16 cellular contexts compared by ENCODE assay signal in the genomic region with DNA sequence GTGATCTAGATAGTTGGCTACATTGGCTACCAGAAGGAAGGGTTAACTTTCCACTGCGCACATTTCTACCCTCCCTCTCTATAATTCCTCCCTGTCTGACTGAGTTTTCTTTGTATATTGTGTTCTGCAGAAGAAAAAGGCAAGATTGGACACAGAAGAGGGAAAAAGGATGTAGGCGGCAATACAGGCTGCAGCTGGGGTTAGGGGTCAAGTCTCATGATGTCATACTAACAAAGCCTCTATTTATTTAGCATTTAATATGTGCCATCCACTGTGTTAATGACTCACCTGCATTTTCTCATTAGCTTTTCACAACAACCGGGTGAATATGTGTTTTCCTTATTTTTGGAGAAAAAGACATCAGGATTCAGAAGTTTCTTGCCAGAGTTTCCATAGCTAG. TPM values are rescaled to one million over a fixed set of nuclear protein-coding genes. Genes with fewer than 3 reads are reported as not detected.
DNase-seq lines count a peak whose midpoint lies in the region; ATAC-seq and TF ChIP-seq lines count a peak whose summit lies in the region.
"Had no signal": no experiment of that assay in that cellular context is flagged by ENCODE, and none has a peak within 500 bp of the region (broad histone marks: within the 10 kb centered on the region; RNA-seq: fewer than 3 reads in every experiment).

No MANE protein-coding gene starts in this region.

- H3K27me3 ChIP-seq in Caco-2 (replicated peaks; ENCODE audit: control insufficient read depth, insufficient read depth, low read length): no peaks in the 10 kb centered on the region
- peaks cover 0 to 2% of the 10 kb centered on the region in 2 donors for H3K27me3 ChIP-seq in esophagus (ENCODE audit: control insufficient read depth in 1 of 2, insufficient read depth in 2 of 2, low read length in 2 of 2)

- H3K4me3 Mint-ChIP-seq in Caco-2 (ENCODE audit: unreplicated experiment) (peak overlapping the region; percentile 67), progenitor cell of endocrine pancreas (ENCODE audit: low read depth) (peak overlapping the region; percentile 72), osteocyte (ENCODE audit: unreplicated experiment) (no peak overlapping the region)
- no peak overlapping the region for H3K4me3 Mint-ChIP-seq in stimulated activated naive B cell treated with anti-CD40 and anti-IgM and Interleukin-4, amounts not matched to agents 10 μg/mL and 1 μg/mL and 100 μg/mL, for 72 hours

- H3K36me3 ChIP-seq in Caco-2 (ENCODE audit: control insufficient read depth, insufficient read depth, low read length) (no peaks in the 10 kb centered on the region; the same call in 1 of the 2 replicates), esophagus (ENCODE audit: control insufficient read depth in 2 of 2, insufficient read depth in 2 of 2, low read length in 1 of 2) (no peaks in the 10 kb centered on the region)

- peaks cover 45% of the 10 kb centered on the region for H3K4me1 Mint-ChIP-seq in Caco-2 (ENCODE audit: low read depth, unreplicated experiment)
- H3K4me1 Mint-ChIP-seq in progenitor cell of endocrine pancreas (ENCODE audit: low read depth): peaks cover 60% of the 10 kb centered on the region
- peaks cover 15% of the 10 kb centered on the region for H3K4me1 Mint-ChIP-seq in osteocyte (ENCODE audit: unreplicated experiment)
- peaks cover 8 to 13% of the 10 kb centered on the region in 2 donors for H3K4me1 Mint-ChIP-seq in stimulated activated naive B cell treated with anti-CD40 and anti-IgM and Interleukin-4, amounts not matched to agents 10 μg/mL and 1 μg/mL and 100 μg/mL, for 72 hours

- H3K27me3 Mint-ChIP-seq in Caco-2 (ENCODE audit: insufficient read depth, unreplicated experiment): no peaks in the 10 kb centered on the region
- H3K27me3 Mint-ChIP-seq in progenitor cell of endocrine pancreas: peaks cover 17% of the 10 kb centered on the region
- H3K27me3 Mint-ChIP-seq in osteocyte (ENCODE audit: unreplicated experiment): peaks cover 16% of the 10 kb centered on the region
- peaks cover 32 to 58% of the 10 kb centered on the region in 2 donors for H3K27me3 Mint-ChIP-seq in stimulated activated naive B cell treated with anti-CD40 and anti-IgM and Interleukin-4, amounts not matched to agents 10 μg/mL and 1 μg/mL and 100 μg/mL, for 72 hours

- CTCF ChIA-PET in Caco-2 (lab: Charles Lee): interaction anchor here (0.8 to 1.3 kb wide), 2 partner anchors 28 to 43 kb away, joined by 3 read pairs; no protein-coding TSS in a partner anchor

- H3K9me3 Mint-ChIP-seq in Caco-2 (ENCODE audit: unreplicated experiment) (no peaks in the 10 kb centered on the region), progenitor cell of endocrine pancreas (ENCODE audit: low read depth) (no peaks in the 10 kb centered on the region), osteocyte (ENCODE audit: unreplicated experiment) (no peaks in the 10 kb centered on the region)
- no peaks in the 10 kb centered on the region for H3K9me3 Mint-ChIP-seq in stimulated activated naive B cell treated with anti-CD40 and anti-IgM and Interleukin-4, amounts not matched to agents 10 μg/mL and 1 μg/mL and 100 μg/mL, for 72 hours
- H3K9me3 Mint-ChIP-seq: activated naive CD4-positive, alpha-beta T cell treated with anti-CD3 and anti-CD28 coated beads, Interleukin-2, amount 50 U/mL, for 72 hours had no signal

- H3K27ac ChIP-seq in esophagus (ENCODE audit: low read depth in 2 of 2, low read length in 1 of 2): peak overlapping the region; percentile 32 to 47
- H3K27ac ChIP-seq: HL-60 had no signal

- WGBS in esophagus, 2 donors: 48 to 55% methylated on average over 3 of the region's 3 CpGs

- H3K27ac Mint-ChIP-seq in Caco-2 (ENCODE audit: unreplicated experiment) (no peak overlapping the region), progenitor cell of endocrine pancreas (peak overlapping the region; percentile 53), osteocyte (ENCODE audit: unreplicated experiment) (no peak overlapping the region)
- H3K27ac Mint-ChIP-seq in stimulated activated naive B cell treated with anti-CD40 and anti-IgM and Interleukin-4, amounts not matched to agents 10 μg/mL and 1 μg/mL and 100 μg/mL, for 72 hours: no peak overlapping the region
- H3K27ac Mint-ChIP-seq: activated naive CD4-positive, alpha-beta T cell treated with anti-CD3 and anti-CD28 coated beads, Interleukin-2, amount 50 U/mL, for 72 hours had no signal

- H3K36me3 Mint-ChIP-seq in Caco-2 (ENCODE audit: insufficient read depth, unreplicated experiment) (peaks cover 16% of the 10 kb centered on the region), progenitor cell of endocrine pancreas (ENCODE audit: insufficient read depth) (no peaks in the 10 kb centered on the region), osteocyte (ENCODE audit: unreplicated experiment) (no peaks in the 10 kb centered on the region)
- peaks cover 0 to 2% of the 10 kb centered on the region in 2 donors for H3K36me3 Mint-ChIP-seq in stimulated activated naive B cell treated with anti-CD40 and anti-IgM and Interleukin-4, amounts not matched to agents 10 μg/mL and 1 μg/mL and 100 μg/mL, for 72 hours
- H3K36me3 Mint-ChIP-seq: activated naive CD4-positive, alpha-beta T cell treated with anti-CD3 and anti-CD28 coated beads, Interleukin-2, amount 50 U/mL, for 72 hours had no signal

- H3K4me3 ChIP-seq in Caco-2 (ENCODE audit: low read depth, low read length) (no peak overlapping the region), esophagus (ENCODE audit: low read depth in 1 of 2, low read length in 2 of 2) (peak overlapping the region; percentile 9 to 77)

- H3K4me1 ChIP-seq in Caco-2 (peaks cover 66% of the 10 kb centered on the region), esophagus (ENCODE audit: control insufficient read depth in 2 of 2, insufficient read depth in 2 of 2, low read length in 1 of 2) (peaks cover 9% of the 10 kb centered on the region in 2 donors)

- no peaks in the 10 kb centered on the region for H3K9me3 ChIP-seq in Caco-2
- H3K9me3 ChIP-seq in esophagus (ENCODE audit: control insufficient read depth in 2 of 2, insufficient read depth in 1 of 2, low read depth in 1 of 2, low read length in 1 of 2): no peaks in the 10 kb centered on the region
- H3K9me3 ChIP-seq: SK-N-SH had no signal

- no peak for ATAC-seq in stimulated activated naive B cell treated with anti-CD40 and anti-IgM and Interleukin-4, amounts not matched to agents 10 μg/mL and 1 μg/mL and 100 μg/mL, for 72 hours (replicated peaks)
- ATAC-seq: activated naive CD4-positive, alpha-beta T cell treated with anti-CD3 and anti-CD28 coated beads, Interleukin-2, amount 50 U/mL, for 72 hours had no signal

- intact Hi-C loops in Caco-2 (cut with micrococcal nuclease; ENCODE audit: unreplicated experiment): loop anchor here (5.0 kb wide), 2 partner anchors 44 to 524 kb away; no protein-coding TSS in a partner anchor

- no peak for DNase-seq in Caco-2
- peak; percentile 19 for DNase-seq in SHP77 treated with DMSO at 0.1 percent for 48 hours (lab: John Stamatoyannopoulos, UW)
- DNase-seq in progenitor cell of endocrine pancreas (ENCODE audit: low spot score, unreplicated experiment): no peak
- no peak for DNase-seq in NOMO-1 treated with dmso at 0.1 percent for 144 hours (lab: John Stamatoyannopoulos, UW; ENCODE audit: unreplicated experiment)
- no peak for DNase-seq in osteocyte (ENCODE audit: extremely low spot score, unreplicated experiment)
- no peak for DNase-seq in NCI-H1105 treated with DMSO at 0.1 percent for 48 hours (lab: John Stamatoyannopoulos, UW)
- no peak for DNase-seq in stimulated activated naive B cell treated with anti-CD40 and anti-IgM and Interleukin-4, amounts not matched to agents 10 μg/mL and 1 μg/mL and 100 μg/mL, for 72 hours
- DNase-seq: AML-193; cerebellar nuclear complex; SK-N-SH; stimulated activated CD4-positive, alpha-beta T cell treated with anti-CD3 and anti-CD28 coated beads, Interleukin-2, amount 100 ng/mL, for 48 hours had no signal

- TF ChIP-seq CTCF in Caco-2 (IDR thresholded peaks at IDR 0.05; ENCODE audit: insufficient read depth in 1 of 2, low read depth in 1 of 2, low read length in 1 of 2, severe bottlenecking in 1 of 2, unreplicated experiment in 1 of 2): no peak
- TF ChIP-seq CTCF in progenitor cell of endocrine pancreas (IDR thresholded peaks at IDR 0.05; ENCODE audit: unreplicated experiment): no peak
- TF ChIP-seq CTCF in osteocyte (IDR thresholded peaks at IDR 0.05): no peak

- no TSS peak for BruUV-seq in Caco-2 (replicated peaks; lab: Mats Ljungman, UMichigan)

- POLR2A ChIA-PET in Caco-2 (lab: Charles Lee): no interaction called here

RNA-seq across cellular contexts. Expression of a gene that starts 2.0 kb away (rescaled TPM):
- total RNA-seq in Caco-2 (2022) (17.1 and 20.0 TPM in 2 replicates), progenitor cell of endocrine pancreas (19.8 and 21.3 TPM in 2 replicates), osteocyte (not detected in 2 replicates)
- 10 to 100 TPM in 1 of 2 donors, 1 to 10 TPM in 1; 8.6 to 12.9 TPM for polyA plus RNA-seq in esophagus
- total RNA-seq: fibroblast of lung, pulmonary artery endothelial cell had no signal
- polyA plus RNA-seq: fibroblast of lung, SK-N-SH had no signal

RNA-seq across cellular contexts. Expression of a gene that starts 36.5 kb away (rescaled TPM):
- total RNA-seq in Caco-2 (2022) (not detected in 2 replicates), progenitor cell of endocrine pancreas (not detected in 2 replicates), osteocyte (not detected in 2 replicates)
- under 1 TPM in 1 of 2 donors, not detected in 1; 0.14 TPM for polyA plus RNA-seq in esophagus
- total RNA-seq: fibroblast of lung, pulmonary artery endothelial cell had no signal
- polyA plus RNA-seq: fibroblast of lung, SK-N-SH had no signal

Comparison
In these comparisons a context has a peak if more than half of its experiments do, and no peak if none do; other contexts are left out.
1. H3K4me3 Mint-ChIP-seq: peak in Caco-2 (single experiment) and progenitor cell of endocrine pancreas (single experiment); none in osteocyte (single experiment) and stimulated activated naive B cell treated with anti-CD40 and anti-IgM and Interleukin-4, amounts not matched to agents 10 μg/mL and 1 μg/mL and 100 μg/mL, for 72 hours (0 of 2).
2. RNA of a gene that starts 2.0 kb away (total RNA-seq): 17.1 to 20.0 TPM in Caco-2 and 19.8 to 21.3 TPM in progenitor cell of endocrine pancreas; not detected in osteocyte; every median in the first group is over 10 times any median in the second.